15 cellular contexts compared by ENCODE assay signal in genomic region chr10:124109261-124109660, GRCh38. TPM values are rescaled to one million over a fixed set of nuclear protein-coding genes. Genes with fewer than 3 reads are reported as not detected.
A peak's percentile ranks its signal among the peaks of the same experiment; 100 is the strongest.
DNase-seq lines count a peak whose midpoint lies in the region; ATAC-seq and TF ChIP-seq lines count a peak whose summit lies in the region.
"Had no signal": no experiment of that assay in that cellular context is flagged by ENCODE, and none has a peak within 500 bp of the region (broad histone marks: within the 10 kb centered on the region; RNA-seq: fewer than 3 reads in every experiment).

No MANE protein-coding gene starts in this region.

- no peaks in the 10 kb centered on the region for H3K79me2 ChIP-seq in PC-3 (ENCODE audit: low read length)

- TF ChIP-seq CTCF in IMR-90 (conservative IDR thresholded peaks at IDR 0.05; ENCODE audit: low read depth, low read length) (no peak), PC-3 (conservative IDR thresholded peaks at IDR 0.05; ENCODE audit: low read depth, low read length) (no peak)

- H4K8ac ChIP-seq in IMR-90 (ENCODE audit: low read depth in 2 of 2, low read length in 2 of 2) (no peak overlapping the region), neuronal stem cell (ENCODE audit: low read depth, low read length) (no peak overlapping the region)

- no peak for DNase-seq in IMR-90
- DNase-seq in PC-3, result peak; percentile 45
- no peak for DNase-seq in neuronal stem cell (ENCODE audit: low spot score)
- no peak for DNase-seq in GDM1 (lab: John Stamatoyannopoulos, UW)
- DNase-seq in cardiac septum (ENCODE audit: low spot score), result no peak
- no peak for DNase-seq in activated CD8-positive, alpha-beta memory T cell treated with anti-CD3 and anti-CD28 coated beads, Interleukin-2, amount 50 U/mL, for 48 hours
- DNase-seq: ACHN; CD8-positive, alpha-beta T cell; COR-L47; HCEC 1CT; HFFc6 had no signal

- no peaks in the 10 kb centered on the region for H3K36me3 ChIP-seq in BLaER1 treated with 17β-estradiol and CSF1 and Interleukin-3, amounts not matched to agents 10 nM and 100 nM
- H3K36me3 ChIP-seq in IMR-90 (ENCODE audit: control insufficient read depth, insufficient read depth, low read length) (no peaks in the 10 kb centered on the region), PC-3 (ENCODE audit: low read depth, low read length) (no peaks in the 10 kb centered on the region), neuronal stem cell (replicated peaks in 1 of 2; ENCODE audit: control insufficient read depth in 2 of 2, insufficient read depth in 2 of 2, low read length in 2 of 2) (no peaks in the 10 kb centered on the region)

- no peaks in the 10 kb centered on the region for H3K9me2 ChIP-seq in PC-3 (replicated peaks; ENCODE audit: low read length)

- no peak overlapping the region for H3K18ac ChIP-seq in IMR-90 (ENCODE audit: low read depth, low read length)
- H3K18ac ChIP-seq in neuronal stem cell (ENCODE audit: low read length), result no peak overlapping the region

- dilution Hi-C loops in IMR-90 (cut with HindIII; ENCODE audit: low sequenced_read_pairs, unreplicated experiment), result no loop called here

- H3K4ac ChIP-seq in IMR-90 (ENCODE audit: low read depth, low read length), result no peak overlapping the region
- no peak overlapping the region for H3K4ac ChIP-seq in neuronal stem cell (ENCODE audit: low read length)

- H2BK12ac ChIP-seq in neuronal stem cell (ENCODE audit: low read length), result no peak overlapping the region

- H3K23ac ChIP-seq in IMR-90 (ENCODE audit: low read depth, low read length), result no peak overlapping the region
- no peak overlapping the region for H3K23ac ChIP-seq in neuronal stem cell (ENCODE audit: low read depth, low read length, poor library complexity)

- H3K4me2 ChIP-seq in BLaER1 treated with 17β-estradiol and CSF1 and Interleukin-3, amounts not matched to agents 10 nM and 100 nM, result peak overlapping the region; percentile 57 to 87 (median 76)
- H3K4me2 ChIP-seq in IMR-90 (ENCODE audit: low read depth, low read length) (no peak overlapping the region), PC-3 (ENCODE audit: low read length) (no peak overlapping the region), neuronal stem cell (ENCODE audit: insufficient read depth, low read length, poor library complexity, severe bottlenecking) (no peak overlapping the region)

- H2BK15ac ChIP-seq in IMR-90 (ENCODE audit: low read depth, low read length) (no peak overlapping the region), neuronal stem cell (ENCODE audit: low read length) (no peak overlapping the region)

- H2BK120ac ChIP-seq in IMR-90 (ENCODE audit: low read depth, low read length) (no peak overlapping the region), neuronal stem cell (ENCODE audit: low read depth, low read length) (peak overlapping the region; percentile 51)

- H3K27ac ChIP-seq in BLaER1 treated with 17β-estradiol and CSF1 and Interleukin-3, amounts not matched to agents 10 nM and 100 nM, result peak overlapping the region in 7 of 11 experiments; percentile 2 to 56 (median 26); a peak in 8 of 22 replicates
- H3K27ac ChIP-seq in IMR-90 (ENCODE audit: insufficient read depth, low read length) (no peak overlapping the region), PC-3 (ENCODE audit: low read length) (no peak overlapping the region), neuronal stem cell (replicated peaks; ENCODE audit: low read length) (no peak overlapping the region)

- in situ Hi-C loops in IMR-90 (cut with MboI; ENCODE audit: low sequenced_read_pairs), result no loop called here

- no peak overlapping the region for H3K14ac ChIP-seq in IMR-90 (replicated peaks; ENCODE audit: low read depth, low read length)
- no peak overlapping the region for H3K14ac ChIP-seq in neuronal stem cell (ENCODE audit: low read length)

- no peak overlapping the region for H4K5ac ChIP-seq in IMR-90 (ENCODE audit: low read depth, low read length)

- H2AK5ac ChIP-seq in IMR-90 (ENCODE audit: low read depth, low read length) (no peak overlapping the region), neuronal stem cell (ENCODE audit: low read depth, low read length) (no peak overlapping the region)

- H2BK5ac ChIP-seq in IMR-90 (ENCODE audit: low read depth, low read length, poor library complexity, severe bottlenecking) (no peak overlapping the region), neuronal stem cell (ENCODE audit: low read length) (no peak overlapping the region)

- peaks cover 22 to 76% (median 65%) of the 10 kb centered on the region in 10 experiments for H3K4me1 ChIP-seq in BLaER1 treated with 17β-estradiol and CSF1 and Interleukin-3, amounts not matched to agents 10 nM and 100 nM
- H3K4me1 ChIP-seq in IMR-90 (ENCODE audit: control insufficient read depth, insufficient read depth, low read length) (no peaks in the 10 kb centered on the region), PC-3 (ENCODE audit: insufficient read depth, low read length) (peaks cover 26% of the 10 kb centered on the region), neuronal stem cell (ENCODE audit: control insufficient read depth in 2 of 2, insufficient read depth in 1 of 2, low read depth in 1 of 2, low read length in 2 of 2) (peaks cover 9 to 17% of the 10 kb centered on the region in 2 donors)

- peak overlapping the region in 4 of 11 experiments; percentile 1 to 32 (median 9); a peak in 4 of 22 replicates for H3K9ac ChIP-seq in BLaER1 treated with 17β-estradiol and CSF1 and Interleukin-3, amounts not matched to agents 10 nM and 100 nM
- no peak overlapping the region for H3K9ac ChIP-seq in IMR-90 (ENCODE audit: low read depth, low read length)
- no peak overlapping the region for H3K9ac ChIP-seq in PC-3 (ENCODE audit: low read length)
- peak overlapping the region; percentile 70 for H3K9ac ChIP-seq in neuronal stem cell (ENCODE audit: low read depth, low read length, poor library complexity)

- no peaks in the 10 kb centered on the region for H3K79me1 ChIP-seq in IMR-90 (ENCODE audit: low read depth in 1 of 2, low read length in 2 of 2)
- H3K79me1 ChIP-seq in neuronal stem cell (ENCODE audit: low read depth, low read length), result no peaks in the 10 kb centered on the region

- CTCF ChIA-PET in IMR-90 (lab: Yijun Ruan, JAX), result no interaction called here
- CTCF ChIA-PET in PC-3 (lab: Charles Lee), result no interaction called here

- intact Hi-C loops in IMR-90 (cut with micrococcal nuclease) (no loop called here), PC-3 (cut with micrococcal nuclease) (loop anchor here (5.0 kb wide), 1 partner anchor 47 kb away; no protein-coding TSS in a partner anchor), cardiac septum (cut with DNase I) (loop anchor here (10.0 kb wide), 1 partner anchor 276 kb away; no protein-coding TSS in a partner anchor)

- no peak overlapping the region for H2BK20ac ChIP-seq in IMR-90 (ENCODE audit: low read depth, low read length)

- no peak overlapping the region for H2AFZ ChIP-seq in IMR-90 (replicated peaks; ENCODE audit: low read length, poor library complexity)
- no peak overlapping the region for H2AFZ ChIP-seq in PC-3 (ENCODE audit: low read length)
- H2AFZ ChIP-seq in neuronal stem cell (ENCODE audit: low read length), result no peak overlapping the region

- H4K91ac ChIP-seq in IMR-90 (ENCODE audit: insufficient read depth, low read depth, low read length) (no peak overlapping the region), neuronal stem cell (ENCODE audit: low read depth, low read length, poor library complexity) (no peak overlapping the region)

- no peak overlapping the region for H3K56ac ChIP-seq in IMR-90 (ENCODE audit: extremely low read depth, insufficient read depth, low read length)

- no TSS peak for BruUV-seq in IMR-90 (replicated peaks; lab: Mats Ljungman, UMichigan)
- BruUV-seq in PC-3 (replicated peaks; lab: Mats Ljungman, UMichigan), result no TSS peak

- POLR2A ChIA-PET in IMR-90 (lab: Charles Lee; ENCODE audit: unreplicated experiment), result no interaction called here
- POLR2A ChIA-PET in PC-3 (lab: Charles Lee; ENCODE audit: unreplicated experiment), result no interaction called here

- no peaks in the 10 kb centered on the region for H3K9me1 ChIP-seq in IMR-90 (ENCODE audit: insufficient read depth, low read length)

- H3K27me3 ChIP-seq in BLaER1 treated with 17β-estradiol and CSF1 and Interleukin-3, amounts not matched to agents 10 nM and 100 nM, result no peaks in the 10 kb centered on the region
- H3K27me3 ChIP-seq in IMR-90 (ENCODE audit: control insufficient read depth, insufficient read depth, low read length), result peaks cover 2% of the 10 kb centered on the region; the same call in 1 of the 2 replicates
- H3K27me3 ChIP-seq in PC-3 (ENCODE audit: low read length), result no peaks in the 10 kb centered on the region
- H3K27me3 ChIP-seq in neuronal stem cell (ENCODE audit: control insufficient read depth in 3 of 3, insufficient read depth in 3 of 3, low read depth in 1 of 3, low read length in 3 of 3), result peaks cover 0 to 8% (median 2%) of the 10 kb centered on the region in 3 experiments

- no peak overlapping the region for H3K4me3 ChIP-seq in BLaER1 treated with 17β-estradiol and CSF1 and Interleukin-3, amounts not matched to agents 10 nM and 100 nM
- H3K4me3 ChIP-seq in IMR-90 (ENCODE audit: insufficient read depth, low read depth, low read length) (no peak overlapping the region), PC-3 (ENCODE audit: low read length) (no peak overlapping the region), neuronal stem cell (ENCODE audit: low read length in 2 of 2) (no peak overlapping the region)
- H3K4me3 ChIP-seq: GM12878, K562 had no signal

- H2AK9ac ChIP-seq in IMR-90 (replicated peaks; ENCODE audit: low read depth, low read length, poor library complexity), result peak overlapping the region; percentile 42

- TF ChIP-seq POLR2A in IMR-90 (IDR thresholded peaks at IDR 0.05; ENCODE audit: low read depth, low read length), result no peak

- ATAC-seq in IMR-90 (ENCODE audit: low read depth) (no peak), PC-3 (no peak), GM18858 (IDR thresholded peaks at IDR 0.05; ENCODE audit: unreplicated experiment) (no peak)
- ATAC-seq: CD8-positive, alpha-beta T cell; GM12878; K562 had no signal

- no peaks in the 10 kb centered on the region for H3F3A ChIP-seq in PC-3 (ENCODE audit: low read length, unreplicated experiment)

- H4K20me1 ChIP-seq in BLaER1 treated with 17β-estradiol and CSF1 and Interleukin-3, amounts not matched to agents 10 nM and 100 nM, result no peaks in the 10 kb centered on the region
- H4K20me1 ChIP-seq in IMR-90 (ENCODE audit: insufficient read depth, low read length) (no peaks in the 10 kb centered on the region), PC-3 (ENCODE audit: low read length) (no peaks in the 10 kb centered on the region)

- no peak for TF ChIP-seq RAD21 in IMR-90 (IDR thresholded peaks at IDR 0.05; ENCODE audit: low read length)

- no peaks in the 10 kb centered on the region for H3K9me3 ChIP-seq in BLaER1 treated with 17β-estradiol and CSF1 and Interleukin-3, amounts not matched to agents 10 nM and 100 nM (replicated peaks in 1 of 11)
- H3K9me3 ChIP-seq in IMR-90 (ENCODE audit: control insufficient read depth, insufficient read depth, low read length) (peaks cover 3% of the 10 kb centered on the region; the same call in 1 of the 2 replicates), PC-3 (ENCODE audit: low read length) (no peaks in the 10 kb centered on the region), neuronal stem cell (replicated peaks in 1 of 2; ENCODE audit: control insufficient read depth in 2 of 2, insufficient read depth in 1 of 2, low read depth in 1 of 2, low read length in 2 of 2) (no peaks in the 10 kb centered on the region)

- no CpG with 5 or more reads among the region's 4 CpGs for WGBS in IMR-90 (ENCODE audit: extremely low coverage in 2 of 2, insufficient read length in 1 of 2), 2 experiments
- no CpG with 5 or more reads among the region's 4 CpGs for WGBS in neuronal stem cell (ENCODE audit: extremely low coverage in 2 of 2, insufficient read length in 2 of 2, insufficient replicate concordance in 1 of 2), 2 donors

RNA-seq across cellular contexts. Expression of gene CHST15, which starts 15.9 kb away (rescaled TPM):
- total RNA-seq in IMR-90 (2012; rRNA removed) (0.18 and 0.28 TPM in 2 replicates), PC-3 (2014; rRNA removed) (16.4 and 17.1 TPM in 2 replicates), cardiac septum (5.4 TPM)
- polyA plus RNA-seq in IMR-90 (2012; rRNA removed), result 0.10 and 0.14 TPM in 2 replicates
- polyA plus RNA-seq in IMR-90 (2012; cell fraction: cytosol; rRNA removed), result 0.02 and 0.08 TPM in 2 replicates
- 0.12 and 0.18 TPM in 2 replicates for polyA plus RNA-seq in IMR-90 (2012; cell fraction: nucleus; rRNA removed; ENCODE audit: low replicate concordance)
- polyA plus RNA-seq in neuronal stem cell (2013, experiment 1 of 2), result 0.42 TPM
- 0.43 TPM for polyA plus RNA-seq in neuronal stem cell (2013, experiment 2 of 2)

Comparison
In these comparisons a context has a peak if more than half of its experiments do, and no peak if none do; other contexts are left out.
1. H3K27ac ChIP-seq: peak in BLaER1 treated with 17β-estradiol and CSF1 and Interleukin-3, amounts not matched to agents 10 nM and 100 nM (7 of 11); none in IMR-90 (single experiment), PC-3 (single experiment) and neuronal stem cell (single experiment).
2. H3K4me2 ChIP-seq: peak in BLaER1 treated with 17β-estradiol and CSF1 and Interleukin-3, amounts not matched to agents 10 nM and 100 nM (11 of 11); none in IMR-90 (single experiment), PC-3 (single experiment) and neuronal stem cell (single experiment).